Comparison of ENCODE assay signal across 1 cellular context in genomic region chr16:72021043-72021442, GRCh38.
TF ChIP-seq lines count a peak whose summit lies in the region.

No MANE protein-coding gene starts in this region.

TF ChIP-seq in HepG2, 621 proteins besides CTCF, POLR2A, EP300 and RAD21:
- TF ChIP-seq ZNF263 (CRISPR knock-in tag; IDR thresholded peaks at IDR 0.05) (peak; percentile 15; the same call in 1 of the 2 replicates), POLR2AphosphoS2 (IDR thresholded peaks at IDR 0.05; ENCODE audit: low read depth, low read length) (no peak), ZNF564 (CRISPR knock-in tag; IDR thresholded peaks at IDR 0.05) (no peak), STAG1 (CRISPR knock-in tag; IDR thresholded peaks at IDR 0.05) (peak; percentile 52), AGO2 (optimal IDR thresholded peaks at IDR 0.05; ENCODE audit: low read depth, low read length) (peak; percentile 37), ZNF687 (CRISPR knock-in tag; IDR thresholded peaks at IDR 0.05) (peak; percentile 23; the same call in 1 of the 2 replicates), ZFX (CRISPR knock-in tag; IDR thresholded peaks at IDR 0.05; ENCODE audit: low read depth) (0 out of 2 replicates have a peak, but pooled peaks have one; percentile 25), ZNF510 (CRISPR knock-in tag; IDR thresholded peaks at IDR 0.05; ENCODE audit: low read depth) (0 out of 2 replicates have a peak, but pooled peaks have one; percentile 32)
